In the genomic region with DNA sequence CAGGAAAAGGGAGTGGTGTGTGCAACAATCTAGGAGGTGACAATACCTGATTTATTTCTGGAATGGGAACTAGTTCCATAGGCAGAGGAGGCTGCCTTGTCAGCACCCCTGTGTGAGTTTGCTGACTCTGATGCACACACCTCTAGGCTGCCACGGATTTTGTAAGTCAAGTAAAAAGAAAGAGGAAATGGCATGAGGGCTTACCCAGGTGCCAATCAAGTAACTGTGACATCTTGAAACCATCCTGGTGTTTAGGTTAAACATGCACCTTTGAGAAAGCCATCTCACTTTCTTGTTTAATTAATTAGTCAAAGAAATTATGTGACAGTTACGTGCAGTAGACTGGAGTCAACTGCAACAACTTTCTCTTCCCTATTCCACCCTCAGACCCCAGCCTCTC, we compare ENCODE assay signal across 31 cellular contexts. TPM values are rescaled to one million over a fixed set of nuclear protein-coding genes. Genes with fewer than 3 reads are reported as not detected.
"Had no signal": no experiment of that assay in that cellular context is flagged by ENCODE, and none has a peak within 500 bp of the region (broad histone marks: within the 10 kb centered on the region; RNA-seq: fewer than 3 reads in every experiment).

No MANE protein-coding gene starts in this region.

- H3K79me2 ChIP-seq: parathyroid adenoma had no signal

- H3K4me3 Mint-ChIP-seq: activated CD8-positive, alpha-beta T cell treated with anti-CD3 and anti-CD28 coated beads for 36 hours; activated naive CD4-positive, alpha-beta T cell treated with anti-CD3 and anti-CD28 coated beads, Interleukin-2, amount 50 U/mL, for 24 hours; activated naive CD8-positive, alpha-beta T cell treated with anti-CD3 and anti-CD28 coated beads, Interleukin-2, amount 50 U/mL, for 24 hours; activated T-cell treated with anti-CD3 and anti-CD28 coated beads, Interleukin-2, amount 50 U/mL, for 4 hours; mesothelial cell of epicardium; neural crest cell; WTC11 had no signal

- H3K9me3 ChIP-seq: sigmoid colon, tibial artery had no signal

- H3K36me3 ChIP-seq: sigmoid colon, suprapubic skin, tibial artery had no signal

- H3K27ac Mint-ChIP-seq: activated CD8-positive, alpha-beta T cell treated with anti-CD3 and anti-CD28 coated beads for 36 hours; activated naive CD4-positive, alpha-beta T cell treated with anti-CD3 and anti-CD28 coated beads, Interleukin-2, amount 50 U/mL, for 24 hours; activated naive CD8-positive, alpha-beta T cell treated with anti-CD3 and anti-CD28 coated beads, Interleukin-2, amount 50 U/mL, for 24 hours; activated T-helper 2 cell treated with anti-CD3 and anti-CD28 coated beads, Interferon-gamma antibody, Interleukin-2, Interleukin-4, amounts not matched to agents 10 μg/mL and 5 μg/mL and 100 μg/mL, durations not matched to agents 14 hours and 24 hours and 36 hours; mesothelial cell of epicardium; WTC11 had no signal

- H3K36me3 Mint-ChIP-seq: activated naive CD4-positive, alpha-beta T cell treated with anti-CD3 and anti-CD28 coated beads, Interleukin-2, amount 50 U/mL, for 24 hours; naive thymus-derived CD8-positive, alpha-beta T cell had no signal

- H3K4me1 Mint-ChIP-seq: mesothelial cell of epicardium, neural crest cell, WTC11 had no signal

- H3K4me3 ChIP-seq: psoas muscle, sigmoid colon, suprapubic skin, tibial artery had no signal

- H3K27me3 ChIP-seq: sigmoid colon, suprapubic skin, tibial artery had no signal

- DNase-seq: activated CD4-positive, alpha-beta T cell treated with anti-CD3 and anti-CD28 coated beads, Interleukin-2, amount 50 U/mL, for 1 hour; activated CD8-positive, alpha-beta T cell treated with anti-CD3 and anti-CD28 coated beads for 36 hours; activated naive CD8-positive, alpha-beta T cell treated with anti-CD3 and anti-CD28 coated beads, Interleukin-2, amount 50 U/mL, for 24 hours; activated T-cell treated with anti-CD3 and anti-CD28 coated beads, Interleukin-2, amount 50 U/mL, for 4 hours; amygdala; caudate nucleus; cortex of kidney; foreskin fibroblast; head of caudate nucleus; hippocampal formation; left cardiac atrium; mammary epithelial cell; naive thymus-derived CD8-positive, alpha-beta T cell; nucleus accumbens; psoas muscle; sigmoid colon; small intestine; stimulated activated CD4-positive, alpha-beta T cell treated with anti-CD3 and anti-CD28 coated beads, Interleukin-1b, Interleukin-23, amount 100 ng/mL, for 48 hours; T1000; tibial artery had no signal

- H3K9me3 Mint-ChIP-seq: activated CD8-positive, alpha-beta T cell treated with anti-CD3 and anti-CD28 coated beads for 36 hours; activated naive CD8-positive, alpha-beta T cell treated with anti-CD3 and anti-CD28 coated beads, Interleukin-2, amount 50 U/mL, for 24 hours; activated T-helper 2 cell treated with anti-CD3 and anti-CD28 coated beads, Interferon-gamma antibody, Interleukin-2, Interleukin-4, amounts not matched to agents 10 μg/mL and 5 μg/mL and 100 μg/mL, durations not matched to agents 14 hours and 24 hours and 36 hours had no signal

- H3K9ac ChIP-seq: parathyroid adenoma had no signal

- H3K27ac ChIP-seq: parathyroid adenoma, psoas muscle, sigmoid colon, suprapubic skin, tibial artery had no signal

- H2AFZ ChIP-seq: parathyroid adenoma had no signal

- H3K27me3 Mint-ChIP-seq: activated naive CD8-positive, alpha-beta T cell treated with anti-CD3 and anti-CD28 coated beads, Interleukin-2, amount 50 U/mL, for 24 hours had no signal

- ATAC-seq: activated CD8-positive, alpha-beta T cell treated with anti-CD3 and anti-CD28 coated beads for 36 hours; activated naive CD8-positive, alpha-beta T cell treated with anti-CD3 and anti-CD28 coated beads, Interleukin-2, amount 50 U/mL, for 24 hours; activated T-cell treated with anti-CD3 and anti-CD28 coated beads, Interleukin-2, amount 50 U/mL, for 4 hours; esophagus mucosa; left cardiac atrium; naive thymus-derived CD8-positive, alpha-beta T cell; psoas muscle; WTC11 had no signal

- H3K4me1 ChIP-seq: parathyroid adenoma, psoas muscle, sigmoid colon, suprapubic skin, tibial artery had no signal

RNA-seq across cellular contexts. Expression of gene FAM81B, which starts 32.3 kb away (rescaled TPM):
- total RNA-seq: activated CD8-positive, alpha-beta T cell treated with anti-CD3 and anti-CD28 coated beads for 36 hours; activated T-cell treated with anti-CD3 and anti-CD28 coated beads, Interleukin-2, amount 50 U/mL, for 4 hours; activated T-helper 2 cell treated with anti-CD3 and anti-CD28 coated beads, Interferon-gamma antibody, Interleukin-2, Interleukin-4, amounts not matched to agents 10 μg/mL and 5 μg/mL and 100 μg/mL, durations not matched to agents 14 hours and 24 hours and 36 hours; chondrocyte; esophagus mucosa; liver; mammary epithelial cell; naive thymus-derived CD8-positive, alpha-beta T cell; neural crest cell; psoas muscle; sigmoid colon; suprapubic skin; WTC11 had no signal
- polyA plus RNA-seq: keratinocyte; liver; mammary epithelial cell; naive thymus-derived CD8-positive, alpha-beta T cell; psoas muscle; sigmoid colon; small intestine had no signal
